Comparison of ENCODE assay signal across 1 cellular context in genomic region chr17:35769895-35770486, GRCh38.
TF ChIP-seq lines count a peak whose summit lies in the region.

No MANE protein-coding gene starts in this region.

TF ChIP-seq in neural cell, 6 proteins besides CTCF, POLR2A, EP300 and RAD21:
- TF ChIP-seq POLR2AphosphoS5 (IDR thresholded peaks at IDR 0.05), result no peak
- TF ChIP-seq SMC3 (conservative IDR thresholded peaks at IDR 0.05; ENCODE audit: poor library complexity), result no peak
- no peak for TF ChIP-seq TAF1 (IDR thresholded peaks at IDR 0.05; ENCODE audit: low read depth)
- TF ChIP-seq MXI1 (conservative IDR thresholded peaks at IDR 0.05; ENCODE audit: poor library complexity, severe bottlenecking), result no peak
- no peak for TF ChIP-seq EZH2 (IDR thresholded peaks at IDR 0.05; ENCODE audit: borderline replicate concordance, insufficient read depth, low read length, poor library complexity, severe bottlenecking)
- TF ChIP-seq REST (IDR thresholded peaks at IDR 0.05; ENCODE audit: borderline replicate concordance), result no peak
